Comparison of ENCODE assay signal across 8 cellular contexts in genomic region chr11:111766834-111767142, GRCh38. TPM values are rescaled to one million over a fixed set of nuclear protein-coding genes. Genes with fewer than 3 reads are reported as not detected.
DNase-seq lines count a peak whose midpoint lies in the region; ATAC-seq, FAIRE-seq and TF ChIP-seq lines count a peak whose summit lies in the region.

No MANE protein-coding gene starts in this region.

- H3K27me3 ChIP-seq in K562 (ENCODE audit: control insufficient read depth in 2 of 2, insufficient read depth in 2 of 2, low read length in 2 of 2) (no peaks in the 10 kb centered on the region), upper lobe of right lung (no peaks in the 10 kb centered on the region)

- ATAC-seq in HG03159 (IDR thresholded peaks at IDR 0.05; ENCODE audit: unreplicated experiment) (peak; percentile 3), K562 (peak; percentile 70), upper lobe of right lung (no peak), GM18505 (IDR thresholded peaks at IDR 0.05; ENCODE audit: unreplicated experiment) (no peak)

- no peaks in the 10 kb centered on the region for H3K9me1 ChIP-seq in K562 (ENCODE audit: control insufficient read depth, insufficient read depth, low read length)

- TF ChIP-seq RAD21 in K562 (CRISPR knock-in tag; conservative IDR thresholded peaks at IDR 0.05 in 1 of 2, IDR thresholded peaks at IDR 0.05 in 1 of 2) = no peak

- DNase-seq in K562 (ENCODE audit: extremely low read depth in 1 of 4, low spot score in 3 of 4) = peak in 1 of 4 experiments; percentile 39
- no peak for DNase-seq in lower leg skin (ENCODE audit: low spot score in 2 of 2)
- no peak for DNase-seq in upper lobe of right lung
- DNase-seq in GOT3 (lab: John Stamatoyannopoulos, UW) = no peak
- DNase-seq in activated CD4-positive, alpha-beta T cell treated with anti-CD3 and anti-CD28 coated beads for 1 hour = no peak

- TF ChIP-seq CTCF in K562 (IDR thresholded peaks at IDR 0.05 in 2 of 3, conservative IDR thresholded peaks at IDR 0.05 in 1 of 3; ENCODE audit: insufficient read depth in 2 of 3, low read depth in 1 of 3, low read length in 3 of 3) (no peak), lower leg skin (IDR thresholded peaks at IDR 0.05) (no peak), upper lobe of right lung (IDR thresholded peaks at IDR 0.05) (no peak)

- BruUV-seq in K562 (replicated peaks; lab: Mats Ljungman, UMichigan) = no TSS peak

- peak overlapping the region; percentile 99 for H2AFZ ChIP-seq in K562 (ENCODE audit: low read depth, low read length)

- CTCF ChIA-PET in K562 (lab: Yijun Ruan, JAX; ENCODE audit: low intra/inter-chr PET ratio) = interaction anchor here (1.1 to 1.6 kb wide), 2 partner anchors 11 to 162 kb away, joined by 4 read pairs; no protein-coding TSS in a partner anchor

- TF ChIP-seq EP300 in K562 (IDR thresholded peaks at IDR 0.05; ENCODE audit: low read length) = no peak

- peak overlapping the region; percentile 83 for H3K4me2 ChIP-seq in K562 (ENCODE audit: insufficient read depth, low read length)

- no peak for TF ChIP-seq POLR2A in K562 (conservative IDR thresholded peaks at IDR 0.05)
- TF ChIP-seq POLR2A in lower leg skin (IDR thresholded peaks at IDR 0.05) = no peak
- TF ChIP-seq POLR2A in GM18505 (IDR thresholded peaks at IDR 0.05; ENCODE audit: borderline replicate concordance, extremely low read depth, insufficient read depth, insufficient read length) = no peak

- H3K4me1 ChIP-seq in K562 (replicated peaks in 1 of 2; ENCODE audit: control insufficient read depth in 2 of 2, insufficient read depth in 2 of 2, low read length in 2 of 2) (peaks cover 7 to 9% of the 10 kb centered on the region in 2 experiments; a peak in 2 of 5 replicates), upper lobe of right lung (peaks cover 16% of the 10 kb centered on the region)

- FAIRE-seq in K562 (lab: Jason Lieb, UNC) = no peak

- H3K36me3 ChIP-seq in K562 (ENCODE audit: control insufficient read depth, insufficient read depth, low read length) = peaks cover 31% of the 10 kb centered on the region
- H3K36me3 ChIP-seq in upper lobe of right lung = peaks cover 25% of the 10 kb centered on the region

- POLR2A ChIA-PET in K562 (lab: Yijun Ruan, JAX) = interaction anchor here (0.7 to 3.4 kb wide), 15 partner anchors 10 to 262 kb away, joined by 3 to 24 read pairs (median 3); no protein-coding TSS in a partner anchor

- H4K20me1 ChIP-seq in K562 (replicated peaks; ENCODE audit: control insufficient read depth, insufficient read depth, low read length) = no peaks in the 10 kb centered on the region; the same call in 1 of the 2 replicates

- in situ Hi-C loops in K562 (cut with MboI) = no loop called here

- H3K9me3 ChIP-seq in K562 (replicated peaks; ENCODE audit: control insufficient read depth, insufficient read depth, low read depth, low read length) (no peaks in the 10 kb centered on the region), upper lobe of right lung (no peaks in the 10 kb centered on the region)

- H3K27ac ChIP-seq in K562 (ENCODE audit: extremely low read depth, low read depth, low read length) (peak overlapping the region; percentile 90), upper lobe of right lung (peak overlapping the region; percentile 87)

- peak overlapping the region; percentile 87 to 97 for H3K9ac ChIP-seq in K562 (ENCODE audit: insufficient read depth in 1 of 2, low read depth in 2 of 2, low read length in 2 of 2)

- WGBS in K562 (ENCODE audit: insufficient coverage, low coverage, missing lambda C conversion rate) = 0% methylated on average over 7 of the region's 7 CpGs
- 0 to 1% methylated on average over 7 of the region's 7 CpGs for WGBS in lower leg skin, 2 donors

- H3K4me3 ChIP-seq in GM08714 (ENCODE audit: low read length) (peak overlapping the region; percentile 48; the same call in 1 of the 2 replicates), K562 (peak overlapping the region; percentile 84), lower leg skin (ENCODE audit: low read depth, poor library complexity, severe bottlenecking) (peak overlapping the region; percentile 18), upper lobe of right lung (peak overlapping the region; percentile 93)

- intact Hi-C loops in K562 (cut with micrococcal nuclease) (no loop called here), lower leg skin (cut with DNase I; ENCODE audit: low total_unique reads) (no loop called here), upper lobe of right lung (cut with DNase I) (no loop called here)

- peaks cover 29% of the 10 kb centered on the region for H3K79me2 ChIP-seq in K562 (ENCODE audit: control insufficient read depth, insufficient read depth, low read length)

TF ChIP-seq in K562, 482 proteins besides CTCF, POLR2A, EP300 and RAD21 (continues in another document):
- TF ChIP-seq, protein P1, sequence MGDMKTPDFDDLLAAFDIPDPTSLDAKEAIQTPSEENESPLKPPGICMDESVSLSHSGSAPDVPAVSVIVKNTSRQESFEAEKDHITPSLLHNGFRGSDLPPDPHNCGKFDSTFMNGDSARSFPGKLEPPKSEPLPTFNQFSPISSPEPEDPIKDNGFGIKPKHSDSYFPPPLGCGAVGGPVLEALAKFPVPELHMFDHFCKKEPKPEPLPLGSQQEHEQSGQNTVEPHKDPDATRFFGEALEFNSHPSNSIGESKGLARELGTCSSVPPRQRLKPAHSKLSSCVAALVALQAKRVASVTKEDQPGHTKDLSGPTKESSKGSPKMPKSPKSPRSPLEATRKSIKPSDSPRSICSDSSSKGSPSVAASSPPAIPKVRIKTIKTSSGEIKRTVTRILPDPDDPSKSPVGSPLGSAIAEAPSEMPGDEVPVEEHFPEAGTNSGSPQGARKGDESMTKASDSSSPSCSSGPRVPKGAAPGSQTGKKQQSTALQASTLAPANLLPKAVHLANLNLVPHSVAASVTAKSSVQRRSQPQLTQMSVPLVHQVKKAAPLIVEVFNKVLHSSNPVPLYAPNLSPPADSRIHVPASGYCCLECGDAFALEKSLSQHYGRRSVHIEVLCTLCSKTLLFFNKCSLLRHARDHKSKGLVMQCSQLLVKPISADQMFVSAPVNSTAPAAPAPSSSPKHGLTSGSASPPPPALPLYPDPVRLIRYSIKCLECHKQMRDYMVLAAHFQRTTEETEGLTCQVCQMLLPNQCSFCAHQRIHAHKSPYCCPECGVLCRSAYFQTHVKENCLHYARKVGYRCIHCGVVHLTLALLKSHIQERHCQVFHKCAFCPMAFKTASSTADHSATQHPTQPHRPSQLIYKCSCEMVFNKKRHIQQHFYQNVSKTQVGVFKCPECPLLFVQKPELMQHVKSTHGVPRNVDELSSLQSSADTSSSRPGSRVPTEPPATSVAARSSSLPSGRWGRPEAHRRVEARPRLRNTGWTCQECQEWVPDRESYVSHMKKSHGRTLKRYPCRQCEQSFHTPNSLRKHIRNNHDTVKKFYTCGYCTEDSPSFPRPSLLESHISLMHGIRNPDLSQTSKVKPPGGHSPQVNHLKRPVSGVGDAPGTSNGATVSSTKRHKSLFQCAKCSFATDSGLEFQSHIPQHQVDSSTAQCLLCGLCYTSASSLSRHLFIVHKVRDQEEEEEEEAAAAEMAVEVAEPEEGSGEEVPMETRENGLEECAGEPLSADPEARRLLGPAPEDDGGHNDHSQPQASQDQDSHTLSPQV (IDR thresholded peaks at IDR 0.05) = peak; percentile 35; the same call in 1 of the 2 replicates
- TF ChIP-seq SMARCA4 (IDR thresholded peaks at IDR 0.05) = peak; percentile 19; the same call in 1 of the 2 replicates
- TF ChIP-seq SMARCC2 (IDR thresholded peaks at IDR 0.05; ENCODE audit: low read depth) = 0 out of 2 replicates have a peak, but pooled peaks have one; percentile 25
- TF ChIP-seq TARDBP (IDR thresholded peaks at IDR 0.05) = no peak
- TF ChIP-seq, protein P2, sequence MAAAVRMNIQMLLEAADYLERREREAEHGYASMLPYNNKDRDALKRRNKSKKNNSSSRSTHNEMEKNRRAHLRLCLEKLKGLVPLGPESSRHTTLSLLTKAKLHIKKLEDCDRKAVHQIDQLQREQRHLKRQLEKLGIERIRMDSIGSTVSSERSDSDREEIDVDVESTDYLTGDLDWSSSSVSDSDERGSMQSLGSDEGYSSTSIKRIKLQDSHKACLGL (CRISPR knock-in tag; IDR thresholded peaks at IDR 0.05; ENCODE audit: borderline replicate concordance, poor library complexity, severe bottlenecking) = no peak

RNA-seq across cellular contexts. Expression of gene PPP2R1B, which starts 0.6 kb away (rescaled TPM):
- total RNA-seq in K562 (2011; cell fraction: chromatin; rRNA removed; ENCODE audit: low replicate concordance) = 46.5 and 64.1 TPM in 2 replicates
- 22.1 and 22.3 TPM in 2 replicates for total RNA-seq in K562 (2011; cell fraction: nucleolus; rRNA removed)
- 33.6 and 43.7 TPM in 2 replicates for total RNA-seq in K562 (2011; cell fraction: nucleoplasm; rRNA removed)
- total RNA-seq in K562 (2014; rRNA removed) (24.6 and 32.1 TPM in 2 replicates), K562 (2014; rRNA removed; fragmentation: Illumina TruSeq; extraction: Trizol) (39.8 and 46.0 TPM in 2 replicates), K562 (2015; rRNA removed; fragmentation: Illumina TruSeq; extraction: Trizol) (25.1 and 30.4 TPM in 2 replicates), K562 (2021) (57.3 and 57.4 TPM in 2 replicates), lower leg skin (10 to 100 TPM; 18.7 to 22.4 (median 20.7) TPM), upper lobe of right lung (26.7 TPM)
- polyA plus RNA-seq in K562 (2011; rRNA removed) (33.4 and 48.4 TPM in 2 replicates), K562 (2014; fragmentation: Illumina TruSeq; extraction: Trizol) (36.4 and 39.4 TPM in 2 replicates), K562 (2014; fragmentation: Nextera tagmentation; extraction: Ambion mirVana) (10 to 100 TPM; 50.9 to 68.5 TPM), K562 (2014; rRNA removed) (24.7 and 31.5 TPM in 2 replicates)
- 23.5 and 28.5 TPM in 2 replicates for polyA plus RNA-seq in K562 (2011; cell fraction: cytosol; rRNA removed)
- polyA plus RNA-seq in K562 (2011; cell fraction: nucleus; rRNA removed) = 21.3 and 22.6 TPM in 2 replicates
- 16.8 and 30.6 TPM in 2 replicates for polyA plus RNA-seq in K562 (2012)
- 84.3 and 113 TPM in 2 replicates for polyA minus RNA-seq in K562 (2011; rRNA and poly(A)+ RNA removed)
- polyA minus RNA-seq in K562 (2011; cell fraction: cytosol; rRNA and poly(A)+ RNA removed) = 32.5 and 47.0 TPM in 2 replicates
- polyA minus RNA-seq in K562 (2011; cell fraction: nucleus; rRNA and poly(A)+ RNA removed) = 19.3 and 31.8 TPM in 2 replicates

Comparison
In these comparisons a context has a peak if more than half of its experiments do, and no peak if none do; other contexts are left out.
1. H3K4me3 ChIP-seq: peak in every context shown above with its lines; median percentile 93 in upper lobe of right lung; 84 in K562; 48 in GM08714; 18 in lower leg skin.
2. ATAC-seq: peak in HG03159 (single experiment) and K562 (single experiment); none in upper lobe of right lung (single experiment) and GM18505 (single experiment).